Comparison of ENCODE assay signal across 1 cellular context in genomic region chr19:4971424-4971793, GRCh38.
TF ChIP-seq lines count a peak whose summit lies in the region.

No MANE protein-coding gene starts in this region.

TF ChIP-seq in SK-N-SH, 30 proteins besides CTCF, POLR2A, EP300 and RAD21 (continued from another document):
- no peak for TF ChIP-seq PBX3 (IDR thresholded peaks at IDR 0.05)
- TF ChIP-seq, protein P1, sequence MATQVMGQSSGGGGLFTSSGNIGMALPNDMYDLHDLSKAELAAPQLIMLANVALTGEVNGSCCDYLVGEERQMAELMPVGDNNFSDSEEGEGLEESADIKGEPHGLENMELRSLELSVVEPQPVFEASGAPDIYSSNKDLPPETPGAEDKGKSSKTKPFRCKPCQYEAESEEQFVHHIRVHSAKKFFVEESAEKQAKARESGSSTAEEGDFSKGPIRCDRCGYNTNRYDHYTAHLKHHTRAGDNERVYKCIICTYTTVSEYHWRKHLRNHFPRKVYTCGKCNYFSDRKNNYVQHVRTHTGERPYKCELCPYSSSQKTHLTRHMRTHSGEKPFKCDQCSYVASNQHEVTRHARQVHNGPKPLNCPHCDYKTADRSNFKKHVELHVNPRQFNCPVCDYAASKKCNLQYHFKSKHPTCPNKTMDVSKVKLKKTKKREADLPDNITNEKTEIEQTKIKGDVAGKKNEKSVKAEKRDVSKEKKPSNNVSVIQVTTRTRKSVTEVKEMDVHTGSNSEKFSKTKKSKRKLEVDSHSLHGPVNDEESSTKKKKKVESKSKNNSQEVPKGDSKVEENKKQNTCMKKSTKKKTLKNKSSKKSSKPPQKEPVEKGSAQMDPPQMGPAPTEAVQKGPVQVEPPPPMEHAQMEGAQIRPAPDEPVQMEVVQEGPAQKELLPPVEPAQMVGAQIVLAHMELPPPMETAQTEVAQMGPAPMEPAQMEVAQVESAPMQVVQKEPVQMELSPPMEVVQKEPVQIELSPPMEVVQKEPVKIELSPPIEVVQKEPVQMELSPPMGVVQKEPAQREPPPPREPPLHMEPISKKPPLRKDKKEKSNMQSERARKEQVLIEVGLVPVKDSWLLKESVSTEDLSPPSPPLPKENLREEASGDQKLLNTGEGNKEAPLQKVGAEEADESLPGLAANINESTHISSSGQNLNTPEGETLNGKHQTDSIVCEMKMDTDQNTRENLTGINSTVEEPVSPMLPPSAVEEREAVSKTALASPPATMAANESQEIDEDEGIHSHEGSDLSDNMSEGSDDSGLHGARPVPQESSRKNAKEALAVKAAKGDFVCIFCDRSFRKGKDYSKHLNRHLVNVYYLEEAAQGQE (IDR thresholded peaks at IDR 0.05; ENCODE audit: low read depth, low read length) = no peak
- TF ChIP-seq MAX (IDR thresholded peaks at IDR 0.05; ENCODE audit: low read depth) = no peak
- TF ChIP-seq, protein P2, sequence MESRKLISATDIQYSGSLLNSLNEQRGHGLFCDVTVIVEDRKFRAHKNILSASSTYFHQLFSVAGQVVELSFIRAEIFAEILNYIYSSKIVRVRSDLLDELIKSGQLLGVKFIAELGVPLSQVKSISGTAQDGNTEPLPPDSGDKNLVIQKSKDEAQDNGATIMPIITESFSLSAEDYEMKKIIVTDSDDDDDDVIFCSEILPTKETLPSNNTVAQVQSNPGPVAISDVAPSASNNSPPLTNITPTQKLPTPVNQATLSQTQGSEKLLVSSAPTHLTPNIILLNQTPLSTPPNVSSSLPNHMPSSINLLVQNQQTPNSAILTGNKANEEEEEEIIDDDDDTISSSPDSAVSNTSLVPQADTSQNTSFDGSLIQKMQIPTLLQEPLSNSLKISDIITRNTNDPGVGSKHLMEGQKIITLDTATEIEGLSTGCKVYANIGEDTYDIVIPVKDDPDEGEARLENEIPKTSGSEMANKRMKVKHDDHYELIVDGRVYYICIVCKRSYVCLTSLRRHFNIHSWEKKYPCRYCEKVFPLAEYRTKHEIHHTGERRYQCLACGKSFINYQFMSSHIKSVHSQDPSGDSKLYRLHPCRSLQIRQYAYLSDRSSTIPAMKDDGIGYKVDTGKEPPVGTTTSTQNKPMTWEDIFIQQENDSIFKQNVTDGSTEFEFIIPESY (IDR thresholded peaks at IDR 0.05; ENCODE audit: borderline replicate concordance, low read depth) = no peak
- no peak for TF ChIP-seq RCOR1 (IDR thresholded peaks at IDR 0.05; ENCODE audit: low read length)
- TF ChIP-seq FOSL2 (IDR thresholded peaks at IDR 0.05; ENCODE audit: borderline replicate concordance, low read depth) = no peak
